Comparison of ENCODE assay signal across 1 cellular context in the genomic region with DNA sequence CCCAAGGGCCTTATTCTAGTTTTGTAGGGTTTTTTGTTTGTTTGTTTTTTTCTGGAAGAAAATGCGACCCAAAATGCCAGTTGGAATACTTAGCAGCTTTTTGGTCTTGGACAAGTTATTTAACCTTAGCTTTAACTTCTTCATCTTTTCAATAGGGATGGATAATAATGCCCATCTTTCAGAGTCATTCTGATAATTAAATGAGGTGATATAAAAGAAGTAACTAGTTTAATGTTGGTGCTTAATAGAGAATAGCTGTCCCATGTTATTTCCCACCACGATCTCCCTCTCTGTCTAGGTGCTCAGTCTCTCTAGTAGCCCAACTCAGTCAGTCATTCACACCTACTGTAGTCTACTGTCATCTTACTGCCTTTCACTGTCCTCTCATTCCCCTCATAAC.
TF ChIP-seq lines count a peak whose summit lies in the region.

No MANE protein-coding gene starts in this region.

TF ChIP-seq in SK-N-SH, 30 proteins besides CTCF, POLR2A, EP300 and RAD21:
- TF ChIP-seq YY1 (IDR thresholded peaks at IDR 0.05; ENCODE audit: low read depth) (no peak), ZBTB33 (IDR thresholded peaks at IDR 0.05; ENCODE audit: borderline replicate concordance, low read depth) (no peak), FOXM1 (IDR thresholded peaks at IDR 0.05; ENCODE audit: low read depth) (no peak), FOSL2 (IDR thresholded peaks at IDR 0.05; ENCODE audit: borderline replicate concordance, low read depth) (no peak), EZH2phosphoT487 (IDR thresholded peaks at IDR 0.05; ENCODE audit: borderline replicate concordance, low read depth) (no peak), NFIC (IDR thresholded peaks at IDR 0.05; ENCODE audit: borderline replicate concordance) (no peak), POLR2AphosphoS5 (IDR thresholded peaks at IDR 0.05; ENCODE audit: low read depth, low read length) (no peak), SIN3A (IDR thresholded peaks at IDR 0.05; ENCODE audit: borderline replicate concordance, low read depth, low read length) (no peak), MXI1 (IDR thresholded peaks at IDR 0.05; ENCODE audit: low read depth, low read length) (no peak), RCOR1 (IDR thresholded peaks at IDR 0.05; ENCODE audit: low read length) (no peak), JUND (IDR thresholded peaks at IDR 0.05) (no peak), TAF1 (IDR thresholded peaks at IDR 0.05; ENCODE audit: borderline replicate concordance, low read depth, low read length) (no peak), ELF1 (IDR thresholded peaks at IDR 0.05) (no peak), FOXJ3 (CRISPR knock-in tag; IDR thresholded peaks at IDR 0.05) (no peak), CHD2 (IDR thresholded peaks at IDR 0.05; ENCODE audit: low read length, partially characterized antibody) (no peak), RXRA (IDR thresholded peaks at IDR 0.05; ENCODE audit: borderline replicate concordance, low read depth) (no peak), GABPA (IDR thresholded peaks at IDR 0.05; ENCODE audit: low read depth) (no peak)
- TF ChIP-seq, protein P1, sequence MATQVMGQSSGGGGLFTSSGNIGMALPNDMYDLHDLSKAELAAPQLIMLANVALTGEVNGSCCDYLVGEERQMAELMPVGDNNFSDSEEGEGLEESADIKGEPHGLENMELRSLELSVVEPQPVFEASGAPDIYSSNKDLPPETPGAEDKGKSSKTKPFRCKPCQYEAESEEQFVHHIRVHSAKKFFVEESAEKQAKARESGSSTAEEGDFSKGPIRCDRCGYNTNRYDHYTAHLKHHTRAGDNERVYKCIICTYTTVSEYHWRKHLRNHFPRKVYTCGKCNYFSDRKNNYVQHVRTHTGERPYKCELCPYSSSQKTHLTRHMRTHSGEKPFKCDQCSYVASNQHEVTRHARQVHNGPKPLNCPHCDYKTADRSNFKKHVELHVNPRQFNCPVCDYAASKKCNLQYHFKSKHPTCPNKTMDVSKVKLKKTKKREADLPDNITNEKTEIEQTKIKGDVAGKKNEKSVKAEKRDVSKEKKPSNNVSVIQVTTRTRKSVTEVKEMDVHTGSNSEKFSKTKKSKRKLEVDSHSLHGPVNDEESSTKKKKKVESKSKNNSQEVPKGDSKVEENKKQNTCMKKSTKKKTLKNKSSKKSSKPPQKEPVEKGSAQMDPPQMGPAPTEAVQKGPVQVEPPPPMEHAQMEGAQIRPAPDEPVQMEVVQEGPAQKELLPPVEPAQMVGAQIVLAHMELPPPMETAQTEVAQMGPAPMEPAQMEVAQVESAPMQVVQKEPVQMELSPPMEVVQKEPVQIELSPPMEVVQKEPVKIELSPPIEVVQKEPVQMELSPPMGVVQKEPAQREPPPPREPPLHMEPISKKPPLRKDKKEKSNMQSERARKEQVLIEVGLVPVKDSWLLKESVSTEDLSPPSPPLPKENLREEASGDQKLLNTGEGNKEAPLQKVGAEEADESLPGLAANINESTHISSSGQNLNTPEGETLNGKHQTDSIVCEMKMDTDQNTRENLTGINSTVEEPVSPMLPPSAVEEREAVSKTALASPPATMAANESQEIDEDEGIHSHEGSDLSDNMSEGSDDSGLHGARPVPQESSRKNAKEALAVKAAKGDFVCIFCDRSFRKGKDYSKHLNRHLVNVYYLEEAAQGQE (IDR thresholded peaks at IDR 0.05; ENCODE audit: low read depth, low read length), result no peak
- TF ChIP-seq, protein P2, sequence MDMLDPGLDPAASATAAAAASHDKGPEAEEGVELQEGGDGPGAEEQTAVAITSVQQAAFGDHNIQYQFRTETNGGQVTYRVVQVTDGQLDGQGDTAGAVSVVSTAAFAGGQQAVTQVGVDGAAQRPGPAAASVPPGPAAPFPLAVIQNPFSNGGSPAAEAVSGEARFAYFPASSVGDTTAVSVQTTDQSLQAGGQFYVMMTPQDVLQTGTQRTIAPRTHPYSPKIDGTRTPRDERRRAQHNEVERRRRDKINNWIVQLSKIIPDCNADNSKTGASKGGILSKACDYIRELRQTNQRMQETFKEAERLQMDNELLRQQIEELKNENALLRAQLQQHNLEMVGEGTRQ (IDR thresholded peaks at IDR 0.05; ENCODE audit: borderline replicate concordance, low read depth, low read length), result no peak
